ENCODE assay signal across 2 cellular contexts in genomic region chr10:11837372-11838161, GRCh38.
TF ChIP-seq lines count a peak whose summit lies in the region.

No MANE protein-coding gene starts in this region.

TF ChIP-seq in K562, 482 proteins besides CTCF, POLR2A, EP300 and RAD21:
- TF ChIP-seq, protein P1, sequence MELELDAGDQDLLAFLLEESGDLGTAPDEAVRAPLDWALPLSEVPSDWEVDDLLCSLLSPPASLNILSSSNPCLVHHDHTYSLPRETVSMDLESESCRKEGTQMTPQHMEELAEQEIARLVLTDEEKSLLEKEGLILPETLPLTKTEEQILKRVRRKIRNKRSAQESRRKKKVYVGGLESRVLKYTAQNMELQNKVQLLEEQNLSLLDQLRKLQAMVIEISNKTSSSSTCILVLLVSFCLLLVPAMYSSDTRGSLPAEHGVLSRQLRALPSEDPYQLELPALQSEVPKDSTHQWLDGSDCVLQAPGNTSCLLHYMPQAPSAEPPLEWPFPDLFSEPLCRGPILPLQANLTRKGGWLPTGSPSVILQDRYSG (tag; conservative IDR thresholded peaks at IDR 0.05; ENCODE audit: low read depth), result no peak
- TF ChIP-seq ZNF431 (CRISPR knock-in tag; IDR thresholded peaks at IDR 0.05) (no peak), MEF2D (tag; conservative IDR thresholded peaks at IDR 0.05; ENCODE audit: low read depth) (no peak), CEBPB (tag; IDR thresholded peaks at IDR 0.05) (peak; percentile 91), CEBPG (CRISPR knock-in tag; IDR thresholded peaks at IDR 0.05) (no peak), CEBPG (tag; conservative IDR thresholded peaks at IDR 0.05 in 1 of 2, IDR thresholded peaks at IDR 0.05 in 1 of 2) (peak; percentile 39 to 62; a peak in 3 of 4 replicates), POU5F1 (IDR thresholded peaks at IDR 0.05; ENCODE audit: borderline replicate concordance, low read depth, low read length, partially characterized antibody) (no peak), PTRF (tag; IDR thresholded peaks at IDR 0.05) (no peak)
TF ChIP-seq in K562: peak in this region for 2.

TF ChIP-seq in HepG2, 621 proteins besides CTCF, POLR2A, EP300 and RAD21:
- TF ChIP-seq REPIN1 (CRISPR knock-in tag; IDR thresholded peaks at IDR 0.05; ENCODE audit: borderline replicate concordance, low read depth) (no peak), SIX4 (CRISPR knock-in tag; IDR thresholded peaks at IDR 0.05) (no peak), CEBPG (CRISPR knock-in tag; IDR thresholded peaks at IDR 0.05) (peak; percentile 92), CEBPB (IDR thresholded peaks at IDR 0.05; ENCODE audit: borderline replicate concordance, low read depth, low read length) (peak; percentile 96)
- TF ChIP-seq, protein P2, sequence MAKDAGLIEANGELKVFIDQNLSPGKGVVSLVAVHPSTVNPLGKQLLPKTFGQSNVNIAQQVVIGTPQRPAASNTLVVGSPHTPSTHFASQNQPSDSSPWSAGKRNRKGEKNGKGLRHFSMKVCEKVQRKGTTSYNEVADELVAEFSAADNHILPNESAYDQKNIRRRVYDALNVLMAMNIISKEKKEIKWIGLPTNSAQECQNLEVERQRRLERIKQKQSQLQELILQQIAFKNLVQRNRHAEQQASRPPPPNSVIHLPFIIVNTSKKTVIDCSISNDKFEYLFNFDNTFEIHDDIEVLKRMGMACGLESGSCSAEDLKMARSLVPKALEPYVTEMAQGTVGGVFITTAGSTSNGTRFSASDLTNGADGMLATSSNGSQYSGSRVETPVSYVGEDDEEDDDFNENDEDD (CRISPR knock-in tag; IDR thresholded peaks at IDR 0.05; ENCODE audit: borderline replicate concordance), result no peak
